In the genomic region with DNA sequence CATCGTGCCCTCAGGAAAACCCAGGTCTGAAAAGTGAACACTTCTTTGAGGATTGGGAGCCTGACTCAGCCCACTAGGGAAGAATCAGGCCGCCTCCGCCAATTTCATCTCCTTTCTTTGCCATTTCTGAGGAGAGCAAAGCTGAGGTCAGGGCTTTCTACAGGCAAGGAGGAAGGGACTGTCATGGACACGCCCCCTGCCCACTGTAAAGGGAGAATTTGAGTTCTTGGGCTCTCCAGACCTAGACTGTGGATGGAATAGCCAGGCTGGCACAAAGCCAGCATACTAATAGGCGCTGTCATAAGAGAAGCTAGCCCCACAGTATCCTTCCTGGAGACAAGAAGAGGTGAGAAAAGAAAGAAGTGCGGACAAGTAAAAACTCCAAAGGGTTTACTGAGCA, we compare ENCODE assay signal across 15 cellular contexts. TPM values are rescaled to one million over a fixed set of nuclear protein-coding genes. Genes with fewer than 3 reads are reported as not detected.
DNase-seq lines count a peak whose midpoint lies in the region; ATAC-seq and TF ChIP-seq lines count a peak whose summit lies in the region.
"Had no signal": no experiment of that assay in that cellular context is flagged by ENCODE, and none has a peak within 500 bp of the region (broad histone marks: within the 10 kb centered on the region; RNA-seq: fewer than 3 reads in every experiment).

No MANE protein-coding gene starts in this region.

- no peaks in the 10 kb centered on the region; the same call in 1 of the 2 replicates for H3K4me1 ChIP-seq in HEK293 (ENCODE audit: control insufficient read depth, insufficient read depth, low read length)
- H3K4me1 ChIP-seq in osteoblast (ENCODE audit: insufficient read depth, low read length) = peaks cover 24% of the 10 kb centered on the region
- no peaks in the 10 kb centered on the region for H3K4me1 ChIP-seq in foreskin keratinocyte

- no peak overlapping the region for H3K27ac ChIP-seq in HEK293 (ENCODE audit: extremely low read depth, low read depth, low read length)
- no peak overlapping the region for H3K27ac ChIP-seq in osteoblast (ENCODE audit: low read depth, low read length)
- no peak overlapping the region for H3K27ac ChIP-seq in foreskin keratinocyte
- H3K27ac ChIP-seq: neutrophil, Peyer's patch, uterus had no signal

- no peaks in the 10 kb centered on the region for H3K36me3 ChIP-seq in HEK293 (ENCODE audit: control insufficient read depth in 2 of 2, insufficient read depth in 1 of 2, low read length in 2 of 2)
- H3K36me3 ChIP-seq in osteoblast (ENCODE audit: insufficient read depth, low read length) = no peaks in the 10 kb centered on the region
- H3K36me3 ChIP-seq: neutrophil, Peyer's patch, uterus had no signal

- H3K9me3 Mint-ChIP-seq in activated T-cell treated with anti-CD3 and anti-CD28 coated beads, Interleukin-2, amount 50 U/mL, for 4 hours = no peaks in the 10 kb centered on the region
- H3K9me3 Mint-ChIP-seq in MCF 10A (ENCODE audit: unreplicated experiment) = no peaks in the 10 kb centered on the region

- BruUV-seq in MCF 10A (replicated peaks; lab: Mats Ljungman, UMichigan) = no TSS peak

- CTCF ChIA-PET in HEK293 (lab: Yijun Ruan, JAX) (interaction anchor here (0.7 to 4.1 kb wide), 5 partner anchors 31 to 337 kb away, joined by 3 to 25 read pairs (median 3); no protein-coding TSS in a partner anchor), MCF 10A (lab: Yijun Ruan, JAX) (interaction anchor here (0.6 to 3.0 kb wide), 7 partner anchors 85 to 339 kb away, joined by 3 to 23 read pairs (median 4); no protein-coding TSS in a partner anchor)

- H3K36me3 Mint-ChIP-seq in activated T-cell treated with anti-CD3 and anti-CD28 coated beads, Interleukin-2, amount 50 U/mL, for 4 hours (ENCODE audit: insufficient read depth) = peaks cover 12% of the 10 kb centered on the region
- no peaks in the 10 kb centered on the region for H3K36me3 Mint-ChIP-seq in MCF 10A (ENCODE audit: insufficient read depth, unreplicated experiment)

- no peaks in the 10 kb centered on the region for H3K79me2 ChIP-seq in osteoblast (ENCODE audit: insufficient read depth, low read length)

- intact Hi-C loops in MCF 10A (cut with micrococcal nuclease) = loop anchor here (5.0 kb wide), 2 partner anchors 382 to 572 kb away; no protein-coding TSS in a partner anchor

- H2AFZ ChIP-seq in osteoblast (ENCODE audit: low read length) = no peak overlapping the region

- peak overlapping the region; percentile 96 for H3K4me2 ChIP-seq in osteoblast (ENCODE audit: insufficient read depth, low read length)

- H3K4me1 Mint-ChIP-seq in activated T-cell treated with anti-CD3 and anti-CD28 coated beads, Interleukin-2, amount 50 U/mL, for 4 hours (ENCODE audit: low read depth) = peaks cover 13% of the 10 kb centered on the region
- peaks cover 24% of the 10 kb centered on the region for H3K4me1 Mint-ChIP-seq in MCF 10A (ENCODE audit: insufficient read depth, unreplicated experiment)

- no peaks in the 10 kb centered on the region for H4K20me1 ChIP-seq in osteoblast (ENCODE audit: insufficient read depth, low read length)

- POLR2A ChIA-PET in HEK293 (lab: Yijun Ruan, JAX) (no interaction called here), MCF 10A (lab: Yijun Ruan, JAX) (interaction anchor here (0.9 to 5.7 kb wide), 2 partner anchors 14 to 297 kb away, joined by 3 to 94 read pairs; a partner anchor contains a TSS)

- ATAC-seq in activated T-cell treated with anti-CD3 and anti-CD28 coated beads, Interleukin-2, amount 50 U/mL, for 4 hours = no peak
- ATAC-seq in foreskin keratinocyte = no peak

- H3K4me3 Mint-ChIP-seq in activated T-cell treated with anti-CD3 and anti-CD28 coated beads, Interleukin-2, amount 50 U/mL, for 4 hours = peak overlapping the region; percentile 76
- no peak overlapping the region for H3K4me3 Mint-ChIP-seq in MCF 10A (ENCODE audit: unreplicated experiment)

- H3K27ac Mint-ChIP-seq in MCF 10A (ENCODE audit: low read depth, unreplicated experiment) = no peak overlapping the region

- H3K27me3 ChIP-seq in osteoblast (ENCODE audit: insufficient read depth, low read length) (peaks cover 52% of the 10 kb centered on the region), foreskin keratinocyte (peaks cover 67% of the 10 kb centered on the region)

- no peak for DNase-seq in activated T-cell treated with anti-CD3 and anti-CD28 coated beads, Interleukin-2, amount 50 U/mL, for 4 hours
- DNase-seq in activated T-cell treated with anti-CD3 and anti-CD28 coated beads, Interleukin-2, amount 50 U/mL, for 48 hours = no peak
- DNase-seq in MCF 10A (ENCODE audit: unreplicated experiment) (peak; percentile 21), osteoblast (ENCODE audit: insufficient read length, low spot score, missing footprints) (peak; percentile 39), kidney glomerular epithelial cell (lab: John Stamatoyannopoulos, UW) (no peak), HuH-7.5 (ENCODE audit: low spot score) (no peak), foreskin keratinocyte (no peak)
- DNase-seq: activated naive CD4-positive, alpha-beta T cell treated with Interleukin-2 at 50 U/mL for 16 hours; DMS79 treated with DMSO at 0.1 percent for 48 hours; effector memory CD4-positive, alpha-beta T cell; MM.1S; Peyer's patch; uterus had no signal

- no peak overlapping the region for H3K4me3 ChIP-seq in HEK293 (ENCODE audit: low read depth, low read length)
- H3K4me3 ChIP-seq in osteoblast (ENCODE audit: insufficient read depth, low read length) = no peak overlapping the region
- H3K4me3 ChIP-seq: uterus had no signal

- TF ChIP-seq CTCF in HEK293 (tag by site-specific recombination; IDR thresholded peaks at IDR 0.05) (no peak), MCF 10A (IDR thresholded peaks at IDR 0.05; ENCODE audit: unreplicated experiment) (no peak), osteoblast (IDR thresholded peaks at IDR 0.05; ENCODE audit: extremely low read depth, low read depth, low read length) (no peak), foreskin keratinocyte (conservative IDR thresholded peaks at IDR 0.05) (no peak)

- H3K9me3 ChIP-seq in HEK293 (ENCODE audit: control insufficient read depth, insufficient read depth, low read depth, low read length) (no peaks in the 10 kb centered on the region), osteoblast (ENCODE audit: low read depth, low read length) (no peaks in the 10 kb centered on the region)
- H3K9me3 ChIP-seq: neutrophil, Peyer's patch, uterus had no signal

- peaks cover 21% of the 10 kb centered on the region for H3K27me3 Mint-ChIP-seq in activated T-cell treated with anti-CD3 and anti-CD28 coated beads, Interleukin-2, amount 50 U/mL, for 4 hours (ENCODE audit: low read depth)
- H3K27me3 Mint-ChIP-seq in MCF 10A (ENCODE audit: insufficient read depth, unreplicated experiment) = no peaks in the 10 kb centered on the region

TF ChIP-seq in HEK293, 187 proteins besides CTCF, POLR2A, EP300 and RAD21 (continues in another document):
- TF ChIP-seq ZSCAN16 (tag by site-specific recombination; IDR thresholded peaks at IDR 0.05) (no peak), ZNF202 (tag by site-specific recombination; IDR thresholded peaks at IDR 0.05; ENCODE audit: borderline replicate concordance) (no peak), EGR2 (tag by site-specific recombination; IDR thresholded peaks at IDR 0.05; ENCODE audit: low read depth) (no peak), ZNF768 (tag by site-specific recombination; IDR thresholded peaks at IDR 0.05) (no peak)
- TF ChIP-seq, protein P1, sequence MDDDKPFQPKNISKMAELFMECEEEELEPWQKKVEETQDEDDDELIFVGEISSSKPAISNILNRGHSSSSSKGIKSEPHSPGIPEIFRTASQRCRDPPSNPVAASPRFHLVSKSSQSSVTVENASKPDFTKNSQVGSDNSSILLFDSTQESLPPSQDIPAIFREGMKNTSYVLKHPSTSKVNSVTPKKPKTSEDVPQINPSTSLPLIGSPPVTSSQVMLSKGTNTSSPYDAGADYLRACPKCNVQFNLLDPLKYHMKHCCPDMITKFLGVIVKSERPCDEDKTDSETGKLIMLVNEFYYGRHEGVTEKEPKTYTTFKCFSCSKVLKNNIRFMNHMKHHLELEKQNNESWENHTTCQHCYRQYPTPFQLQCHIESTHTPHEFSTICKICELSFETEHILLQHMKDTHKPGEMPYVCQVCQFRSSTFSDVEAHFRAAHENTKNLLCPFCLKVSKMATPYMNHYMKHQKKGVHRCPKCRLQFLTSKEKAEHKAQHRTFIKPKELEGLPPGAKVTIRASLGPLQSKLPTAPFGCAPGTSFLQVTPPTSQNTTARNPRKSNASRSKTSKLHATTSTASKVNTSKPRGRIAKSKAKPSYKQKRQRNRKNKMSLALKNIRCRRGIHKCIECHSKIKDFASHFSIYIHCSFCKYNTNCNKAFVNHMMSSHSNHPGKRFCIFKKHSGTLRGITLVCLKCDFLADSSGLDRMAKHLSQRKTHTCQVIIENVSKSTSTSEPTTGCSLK (tag by site-specific recombination; IDR thresholded peaks at IDR 0.05) = no peak

RNA-seq across cellular contexts. Expression of a gene that starts 3.4 kb away (rescaled TPM):
- total RNA-seq in activated T-cell treated with anti-CD3 and anti-CD28 coated beads, Interleukin-2, amount 50 U/mL, for 4 hours = 100 to 1,000 TPM in 1 of 3 donors, 10 to 100 TPM in 2; 83.3 to 121 (median 99.5) TPM
- total RNA-seq in MCF 10A (2022) = 0.25 and 1.0 TPM in 2 replicates
- total RNA-seq in osteoblast = 2.4 and 3.6 TPM in 2 replicates
- 0.03 TPM in 1 of 2 replicates, not detected in the other for total RNA-seq in foreskin keratinocyte
- polyA plus RNA-seq in foreskin keratinocyte = 0.06 TPM in 1 of 2 replicates, not detected in the other

RNA-seq across cellular contexts. Expression of a gene that starts 15.0 kb away (rescaled TPM):
- total RNA-seq in activated T-cell treated with anti-CD3 and anti-CD28 coated beads, Interleukin-2, amount 50 U/mL, for 4 hours = 10 to 100 TPM; 42.7 to 44.7 (median 44.4) TPM
- total RNA-seq in MCF 10A (2022) (22.1 and 24.3 TPM in 2 replicates), osteoblast (28.0 and 29.3 TPM in 2 replicates), foreskin keratinocyte (15.0 and 16.2 TPM in 2 replicates)
- polyA plus RNA-seq in foreskin keratinocyte = 8.2 and 9.0 TPM in 2 replicates

Comparison
In these comparisons a context has a peak if more than half of its experiments do, and no peak if none do; other contexts are left out.
1. DNase-seq: peak in MCF 10A (single experiment) and osteoblast (single experiment); none in activated T-cell treated with anti-CD3 and anti-CD28 coated beads, Interleukin-2, amount 50 U/mL, for 4 hours (single experiment), activated T-cell treated with anti-CD3 and anti-CD28 coated beads, Interleukin-2, amount 50 U/mL, for 48 hours (0 of 2), kidney glomerular epithelial cell (single experiment), HuH-7.5 (single experiment) and foreskin keratinocyte (0 of 2).
2. RNA of a gene that starts 3.4 kb away (total RNA-seq): 83.3 to 121 TPM in activated T-cell treated with anti-CD3 and anti-CD28 coated beads, Interleukin-2, amount 50 U/mL, for 4 hours; 2.4 to 3.6 TPM in osteoblast, 0.25 to 1.0 TPM in MCF 10A and 0.03 TPM in foreskin keratinocyte; every median in the first group is over 10 times any median in the second.